1 cellular context compared by ENCODE assay signal in genomic region chr10:129500617-129501339, GRCh38.
TF ChIP-seq lines count a peak whose summit lies in the region.

No MANE protein-coding gene starts in this region.

TF ChIP-seq in HepG2, 621 proteins besides CTCF, POLR2A, EP300 and RAD21 (continued from another document):
- no peak for TF ChIP-seq ZNF766 (CRISPR knock-in tag; IDR thresholded peaks at IDR 0.05; ENCODE audit: borderline replicate concordance)
- TF ChIP-seq RBM22 (optimal IDR thresholded peaks at IDR 0.05; ENCODE audit: low read length) = no peak
- no peak for TF ChIP-seq ZNF740 (CRISPR knock-in tag; IDR thresholded peaks at IDR 0.05)
- TF ChIP-seq ZNF605 (CRISPR knock-in tag; IDR thresholded peaks at IDR 0.05) = no peak
- no peak for TF ChIP-seq CREBL2 (CRISPR knock-in tag; IDR thresholded peaks at IDR 0.05; ENCODE audit: borderline replicate concordance)
- TF ChIP-seq ZNF709 (CRISPR knock-in tag; IDR thresholded peaks at IDR 0.05) = no peak
- no peak for TF ChIP-seq TBX2 (CRISPR knock-in tag; IDR thresholded peaks at IDR 0.05; ENCODE audit: borderline replicate concordance)
- no peak for TF ChIP-seq SOX13 (IDR thresholded peaks at IDR 0.05)
- no peak for TF ChIP-seq SOX13 (CRISPR knock-in tag; conservative IDR thresholded peaks at IDR 0.05 in 1 of 2, IDR thresholded peaks at IDR 0.05 in 1 of 2)
- TF ChIP-seq SIX1 (CRISPR knock-in tag; IDR thresholded peaks at IDR 0.05; ENCODE audit: borderline replicate concordance) = no peak
- no peak for TF ChIP-seq REST (IDR thresholded peaks at IDR 0.05; ENCODE audit: borderline replicate concordance in 1 of 2, low read depth in 1 of 2, low read length in 2 of 2)
- no peak for TF ChIP-seq ZNF639 (CRISPR knock-in tag; conservative IDR thresholded peaks at IDR 0.05)
- no peak for TF ChIP-seq UBTF (CRISPR knock-in tag; IDR thresholded peaks at IDR 0.05)
- TF ChIP-seq STAT6 (CRISPR knock-in tag; IDR thresholded peaks at IDR 0.05; ENCODE audit: borderline replicate concordance) = no peak
- TF ChIP-seq ZNF350 (CRISPR knock-in tag; IDR thresholded peaks at IDR 0.05; ENCODE audit: borderline replicate concordance, low read depth) = no peak
- TF ChIP-seq PRDM15 (CRISPR knock-in tag; IDR thresholded peaks at IDR 0.05) = no peak
- no peak for TF ChIP-seq ZNF567 (CRISPR knock-in tag; IDR thresholded peaks at IDR 0.05; ENCODE audit: borderline replicate concordance)
